8 cellular contexts compared by ENCODE assay signal in genomic region chr22:35399678-35400334, GRCh38. TPM values are rescaled to one million over a fixed set of nuclear protein-coding genes. Genes with fewer than 3 reads are reported as not detected.
DNase-seq lines count a peak whose midpoint lies in the region; ATAC-seq and TF ChIP-seq lines count a peak whose summit lies in the region.

MCM5 (plus strand) TSS chr22:35400140; CDS start chr22:35400439, 299 bp downstream.

- peak within 1 kb of the TSS; percentile 98 for H3K4me3 ChIP-seq in GM12865 (ENCODE audit: low read depth, low read length)
- H3K4me3 ChIP-seq in heart left ventricle = peak within 1 kb of the TSS; percentile 47 to 99 (median 86)
- peak within 1 kb of the TSS; percentile 61 to 99 (median 89) for H3K4me3 ChIP-seq in upper lobe of left lung

- H3K36me3 ChIP-seq in heart left ventricle (peaks cover 0 to 22% (median 14%) of the 10 kb centered on the region in 9 donors), upper lobe of left lung (peaks cover 0 to 24% (median 8%) of the 10 kb centered on the region in 4 donors)

- peaks cover 0 to 43% (median 9%) of the 10 kb centered on the region in 12 donors for H3K4me1 ChIP-seq in heart left ventricle
- peaks cover 10 to 21% (median 13%) of the 10 kb centered on the region in 4 donors for H3K4me1 ChIP-seq in upper lobe of left lung

- H3K36me3 Mint-ChIP-seq in T-cell = peaks cover 28% of the 10 kb centered on the region

- peak; percentile 95 for ATAC-seq in HG02763 (IDR thresholded peaks at IDR 0.05; ENCODE audit: unreplicated experiment)
- peak; percentile 99 to 100 (median 100) for ATAC-seq in T-cell (replicated peaks in 1 of 4)
- peak; percentile 99 to 100 (median 99) for ATAC-seq in heart left ventricle
- ATAC-seq in upper lobe of left lung (ENCODE audit: low FRiP score in 2 of 2) = peak; percentile 98 to 99

- no peaks in the 10 kb centered on the region for H3K9me3 Mint-ChIP-seq in T-cell

- no peak for TF ChIP-seq EP300 in upper lobe of left lung (IDR thresholded peaks at IDR 0.05)

- H3K4me1 Mint-ChIP-seq in T-cell = peaks cover 24 to 29% (median 24%) of the 10 kb centered on the region in 3 donors

- H3K27me3 ChIP-seq in heart left ventricle = no peaks in the 10 kb centered on the region
- H3K27me3 ChIP-seq in upper lobe of left lung = no peaks in the 10 kb centered on the region

- DNase-seq in GM12865 (ENCODE audit: low read depth) (peak; percentile 99), NCI-H1436 (lab: John Stamatoyannopoulos, UW) (peak; percentile 97), T-cell (peak; percentile 90 to 98 (median 97)), heart left ventricle (peak; percentile 98), pons (ENCODE audit: low spot score) (peak; percentile 97), upper lobe of left lung (peak; percentile 98)

- POLR2A ChIA-PET in T-cell (lab: Charles Lee) = no interaction called here

- H3K9me3 ChIP-seq in heart left ventricle (no peaks in the 10 kb centered on the region), upper lobe of left lung (no peaks in the 10 kb centered on the region)

- peak within 1 kb of the TSS; percentile 97 to 99 (median 98) for H3K4me3 Mint-ChIP-seq in T-cell

- H3K27ac Mint-ChIP-seq in T-cell = peak within 1 kb of the TSS; percentile 94 to 96

- TF ChIP-seq CTCF in GM12865 (IDR thresholded peaks at IDR 0.05; ENCODE audit: insufficient read depth, low read depth, low read length, missing control alignments) (no peak), heart left ventricle (IDR thresholded peaks at IDR 0.05) (no peak), upper lobe of left lung (IDR thresholded peaks at IDR 0.05) (no peak)

- CTCF ChIA-PET in T-cell (lab: Charles Lee) = no interaction called here

- TF ChIP-seq POLR2A in heart left ventricle (IDR thresholded peaks at IDR 0.05) (no peak), upper lobe of left lung (IDR thresholded peaks at IDR 0.05) (peak in 1 of 4 donors; percentile 48)

- intact Hi-C loops in heart left ventricle (cut with DNase I) = loop anchor here in 2 of 10 donors (1.0 to 5.0 kb wide), 2 partner anchors 48 to 50 kb away; no protein-coding TSS in a partner anchor

- H3K27ac ChIP-seq in adipose tissue (ENCODE audit: low read depth, low read length) (no peak within 1 kb of the TSS), heart left ventricle (peak within 1 kb of the TSS in 9 of 12 donors; percentile 41 to 86 (median 55)), upper lobe of left lung (peak within 1 kb of the TSS; percentile 42 to 76 (median 70))

- H3K27me3 Mint-ChIP-seq in T-cell = no peaks in the 10 kb centered on the region

- WGBS in adipose tissue, 3 donors = 2 to 3% (median 2%) methylated on average over 48 to 51 of the region's 51 CpGs
- WGBS in heart left ventricle, 4 donors = 2 to 6% (median 3%) methylated on average over 26 to 51 of the region's 51 CpGs
- WGBS in upper lobe of left lung, 2 donors = 4 to 8% methylated on average over 22 to 50 of the region's 51 CpGs

RNA-seq across cellular contexts. Expression of gene MCM5, which starts in this region (rescaled TPM):
- total RNA-seq in T-cell (10 to 100 TPM; 34.7 to 66.8 (median 58.7) TPM), heart left ventricle (10 to 100 TPM in 5 of 9 donors, 1 to 10 TPM in 4; 7.3 to 30.2 (median 12.3) TPM), upper lobe of left lung (10 to 100 TPM in 5 of 6 donors, 1 to 10 TPM in 1; 9.8 to 34.4 (median 20.2) TPM)
- polyA plus RNA-seq in adipose tissue (10 to 100 TPM in 2 of 3 donors, 1 to 10 TPM in 1; 8.7 to 12.1 (median 11.2) TPM), heart left ventricle (10 to 100 TPM in 1 of 2 donors, 1 to 10 TPM in 1; 5.9 to 14.0 TPM)
